Comparison of ENCODE assay signal across 1 cellular context in the genomic region with DNA sequence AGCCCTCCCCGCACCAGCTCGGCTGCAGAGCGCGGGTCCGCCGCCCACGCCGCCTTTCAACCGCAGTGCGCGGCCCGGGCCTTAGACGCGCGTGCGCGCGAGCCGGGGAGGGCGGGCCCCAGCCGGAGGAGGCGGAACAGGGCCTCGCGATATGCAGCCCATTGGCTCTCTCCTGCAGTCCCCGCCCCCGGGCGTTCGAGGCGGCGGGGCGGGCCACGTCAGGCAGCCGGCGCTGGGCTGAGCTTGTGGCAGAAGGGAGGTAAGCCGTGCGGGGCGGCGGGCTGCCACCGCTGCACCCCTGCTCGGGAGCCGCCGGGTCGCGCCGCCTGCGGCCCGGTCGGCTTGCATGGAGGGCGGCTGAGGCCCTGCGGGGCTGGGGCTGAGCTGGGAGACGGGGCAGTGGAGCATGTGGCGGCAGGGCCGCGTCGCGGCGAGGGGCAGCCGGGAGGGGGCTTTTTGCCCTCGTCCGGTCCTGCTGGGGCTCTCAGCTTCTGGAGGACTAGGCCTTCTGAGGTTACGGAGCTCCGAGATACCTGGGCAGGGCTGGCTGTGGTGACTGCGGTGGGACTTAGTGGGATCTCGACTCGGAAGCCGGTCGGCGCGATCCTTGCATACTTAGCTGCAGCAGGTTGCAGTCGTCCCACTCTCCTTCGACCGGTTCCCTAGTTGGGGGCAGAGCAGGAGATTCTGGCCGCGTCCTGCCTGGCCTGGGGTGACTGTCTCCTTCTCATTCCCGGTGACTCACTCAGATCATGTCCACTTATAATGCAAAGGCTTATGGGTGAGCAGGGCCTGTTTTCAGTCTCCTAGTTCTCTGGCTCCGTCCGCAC.
TF ChIP-seq lines count a peak whose summit lies in the region.

A gene with protein sequence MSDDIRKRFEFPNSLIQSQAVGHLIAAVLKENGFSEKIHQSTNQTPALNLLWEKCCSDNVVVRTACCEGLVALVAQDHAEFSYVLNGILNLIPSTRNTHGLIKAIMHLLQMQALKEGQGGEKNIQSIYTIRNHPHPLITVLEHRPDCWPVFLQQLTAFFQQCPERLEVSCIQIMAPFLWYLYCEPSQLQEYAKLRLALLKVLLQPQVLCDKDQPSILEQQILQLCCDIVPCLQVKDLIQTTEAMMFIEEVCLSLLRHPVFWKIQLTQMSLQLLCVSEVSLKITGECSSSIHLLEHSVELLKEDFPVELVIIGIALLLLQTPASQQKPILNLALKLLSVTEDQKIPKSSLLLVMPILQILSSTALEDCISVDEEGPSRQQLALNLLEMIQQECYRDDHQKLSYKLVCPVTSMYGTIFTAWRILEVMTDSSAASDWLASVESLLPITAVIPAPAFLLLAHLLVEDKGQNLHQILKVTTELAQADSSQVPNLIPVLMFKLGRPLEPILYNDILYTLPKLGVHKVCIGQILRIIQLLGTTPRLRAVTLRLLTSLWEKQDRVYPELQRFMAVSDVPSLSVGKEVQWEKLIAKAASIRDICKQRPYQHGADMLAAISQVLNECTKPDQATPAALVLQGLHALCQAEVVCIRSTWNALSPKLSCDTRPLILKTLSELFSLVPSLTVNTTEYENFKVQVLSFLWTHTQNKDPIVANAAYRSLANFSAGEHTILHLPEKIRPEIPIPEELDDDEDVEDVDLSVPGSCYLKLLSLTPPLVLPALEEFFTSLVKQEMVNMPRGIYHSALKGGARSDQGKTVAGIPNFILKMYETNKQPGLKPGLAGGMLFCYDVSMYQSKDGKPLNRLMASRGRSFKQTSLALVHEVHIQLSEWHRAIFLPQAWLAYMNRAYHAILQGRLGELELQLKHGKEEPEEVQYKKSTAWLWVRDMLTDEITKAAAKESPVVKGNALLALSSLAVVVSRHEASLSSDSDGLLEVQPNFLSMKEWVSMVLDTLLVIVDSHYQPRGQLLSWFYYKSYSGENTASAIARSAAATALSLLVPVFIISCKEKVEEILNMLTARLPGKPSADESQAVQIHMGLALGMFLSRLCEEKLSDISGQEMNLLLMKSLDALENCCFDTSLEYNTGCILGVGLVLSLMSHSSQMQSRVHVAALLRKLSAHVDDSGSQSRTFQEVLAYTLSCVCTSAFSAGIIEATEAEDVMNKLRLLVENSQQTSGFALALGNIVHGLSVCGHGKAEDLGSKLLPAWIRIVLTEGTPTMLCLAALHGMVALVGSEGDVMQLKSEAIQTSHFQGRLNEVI (N-terminal part only) (plus strand): TSS at position 225 of the 830 bp plus-strand sequence. CDS start 31,095 bp downstream, outside the sequence.

TF ChIP-seq in K562, 482 proteins besides CTCF, POLR2A, EP300 and RAD21 (continued from another document and continues in another):
- TF ChIP-seq ZFP1 (CRISPR knock-in tag; IDR thresholded peaks at IDR 0.05) = no peak
- TF ChIP-seq, protein P1, sequence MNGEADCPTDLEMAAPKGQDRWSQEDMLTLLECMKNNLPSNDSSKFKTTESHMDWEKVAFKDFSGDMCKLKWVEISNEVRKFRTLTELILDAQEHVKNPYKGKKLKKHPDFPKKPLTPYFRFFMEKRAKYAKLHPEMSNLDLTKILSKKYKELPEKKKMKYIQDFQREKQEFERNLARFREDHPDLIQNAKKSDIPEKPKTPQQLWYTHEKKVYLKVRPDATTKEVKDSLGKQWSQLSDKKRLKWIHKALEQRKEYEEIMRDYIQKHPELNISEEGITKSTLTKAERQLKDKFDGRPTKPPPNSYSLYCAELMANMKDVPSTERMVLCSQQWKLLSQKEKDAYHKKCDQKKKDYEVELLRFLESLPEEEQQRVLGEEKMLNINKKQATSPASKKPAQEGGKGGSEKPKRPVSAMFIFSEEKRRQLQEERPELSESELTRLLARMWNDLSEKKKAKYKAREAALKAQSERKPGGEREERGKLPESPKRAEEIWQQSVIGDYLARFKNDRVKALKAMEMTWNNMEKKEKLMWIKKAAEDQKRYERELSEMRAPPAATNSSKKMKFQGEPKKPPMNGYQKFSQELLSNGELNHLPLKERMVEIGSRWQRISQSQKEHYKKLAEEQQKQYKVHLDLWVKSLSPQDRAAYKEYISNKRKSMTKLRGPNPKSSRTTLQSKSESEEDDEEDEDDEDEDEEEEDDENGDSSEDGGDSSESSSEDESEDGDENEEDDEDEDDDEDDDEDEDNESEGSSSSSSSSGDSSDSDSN (IDR thresholded peaks at IDR 0.05; ENCODE audit: borderline replicate concordance in 1 of 2, low read depth in 2 of 2, low read length in 2 of 2) = 0 out of 4 replicates have a peak, but pooled peaks of 1 of the 2 experiments have one; percentile 56
- TF ChIP-seq NFRKB (IDR thresholded peaks at IDR 0.05; ENCODE audit: low read depth) = no peak
- no peak for TF ChIP-seq SMAD1 (IDR thresholded peaks at IDR 0.05; ENCODE audit: low read depth, low read length, partially characterized antibody)
- TF ChIP-seq ZEB2 (IDR thresholded peaks at IDR 0.05) = no peak
- TF ChIP-seq, protein P2, sequence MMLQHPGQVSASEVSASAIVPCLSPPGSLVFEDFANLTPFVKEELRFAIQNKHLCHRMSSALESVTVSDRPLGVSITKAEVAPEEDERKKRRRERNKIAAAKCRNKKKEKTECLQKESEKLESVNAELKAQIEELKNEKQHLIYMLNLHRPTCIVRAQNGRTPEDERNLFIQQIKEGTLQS (IDR thresholded peaks at IDR 0.05) = peak; percentile 66
- TF ChIP-seq, protein P2 (CRISPR knock-in tag; conservative IDR thresholded peaks at IDR 0.05) = no peak
- TF ChIP-seq POLR2G (IDR thresholded peaks at IDR 0.05; ENCODE audit: low read depth, low read length) = peak; percentile 99
- TF ChIP-seq ZBTB7A (IDR thresholded peaks at IDR 0.05; ENCODE audit: borderline replicate concordance, control insufficient read depth, low read depth, low read length) = peak; percentile 30; the same call in 1 of the 2 replicates
- peak; percentile 65 for TF ChIP-seq RBM25 (IDR thresholded peaks at IDR 0.05; ENCODE audit: low read depth, low read length, severe bottlenecking)
- TF ChIP-seq, protein P3, sequence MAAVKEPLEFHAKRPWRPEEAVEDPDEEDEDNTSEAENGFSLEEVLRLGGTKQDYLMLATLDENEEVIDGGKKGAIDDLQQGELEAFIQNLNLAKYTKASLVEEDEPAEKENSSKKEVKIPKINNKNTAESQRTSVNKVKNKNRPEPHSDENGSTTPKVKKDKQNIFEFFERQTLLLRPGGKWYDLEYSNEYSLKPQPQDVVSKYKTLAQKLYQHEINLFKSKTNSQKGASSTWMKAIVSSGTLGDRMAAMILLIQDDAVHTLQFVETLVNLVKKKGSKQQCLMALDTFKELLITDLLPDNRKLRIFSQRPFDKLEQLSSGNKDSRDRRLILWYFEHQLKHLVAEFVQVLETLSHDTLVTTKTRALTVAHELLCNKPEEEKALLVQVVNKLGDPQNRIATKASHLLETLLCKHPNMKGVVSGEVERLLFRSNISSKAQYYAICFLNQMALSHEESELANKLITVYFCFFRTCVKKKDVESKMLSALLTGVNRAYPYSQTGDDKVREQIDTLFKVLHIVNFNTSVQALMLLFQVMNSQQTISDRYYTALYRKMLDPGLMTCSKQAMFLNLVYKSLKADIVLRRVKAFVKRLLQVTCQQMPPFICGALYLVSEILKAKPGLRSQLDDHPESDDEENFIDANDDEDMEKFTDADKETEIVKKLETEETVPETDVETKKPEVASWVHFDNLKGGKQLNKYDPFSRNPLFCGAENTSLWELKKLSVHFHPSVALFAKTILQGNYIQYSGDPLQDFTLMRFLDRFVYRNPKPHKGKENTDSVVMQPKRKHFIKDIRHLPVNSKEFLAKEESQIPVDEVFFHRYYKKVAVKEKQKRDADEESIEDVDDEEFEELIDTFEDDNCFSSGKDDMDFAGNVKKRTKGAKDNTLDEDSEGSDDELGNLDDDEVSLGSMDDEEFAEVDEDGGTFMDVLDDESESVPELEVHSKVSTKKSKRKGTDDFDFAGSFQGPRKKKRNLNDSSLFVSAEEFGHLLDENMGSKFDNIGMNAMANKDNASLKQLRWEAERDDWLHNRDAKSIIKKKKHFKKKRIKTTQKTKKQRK (IDR thresholded peaks at IDR 0.05; ENCODE audit: borderline replicate concordance, low read depth, low read length) = no peak
- TF ChIP-seq ZNF507 (tag; conservative IDR thresholded peaks at IDR 0.05) = no peak
- TF ChIP-seq ZNF316 (IDR thresholded peaks at IDR 0.05) = no peak
- TF ChIP-seq, protein P4, sequence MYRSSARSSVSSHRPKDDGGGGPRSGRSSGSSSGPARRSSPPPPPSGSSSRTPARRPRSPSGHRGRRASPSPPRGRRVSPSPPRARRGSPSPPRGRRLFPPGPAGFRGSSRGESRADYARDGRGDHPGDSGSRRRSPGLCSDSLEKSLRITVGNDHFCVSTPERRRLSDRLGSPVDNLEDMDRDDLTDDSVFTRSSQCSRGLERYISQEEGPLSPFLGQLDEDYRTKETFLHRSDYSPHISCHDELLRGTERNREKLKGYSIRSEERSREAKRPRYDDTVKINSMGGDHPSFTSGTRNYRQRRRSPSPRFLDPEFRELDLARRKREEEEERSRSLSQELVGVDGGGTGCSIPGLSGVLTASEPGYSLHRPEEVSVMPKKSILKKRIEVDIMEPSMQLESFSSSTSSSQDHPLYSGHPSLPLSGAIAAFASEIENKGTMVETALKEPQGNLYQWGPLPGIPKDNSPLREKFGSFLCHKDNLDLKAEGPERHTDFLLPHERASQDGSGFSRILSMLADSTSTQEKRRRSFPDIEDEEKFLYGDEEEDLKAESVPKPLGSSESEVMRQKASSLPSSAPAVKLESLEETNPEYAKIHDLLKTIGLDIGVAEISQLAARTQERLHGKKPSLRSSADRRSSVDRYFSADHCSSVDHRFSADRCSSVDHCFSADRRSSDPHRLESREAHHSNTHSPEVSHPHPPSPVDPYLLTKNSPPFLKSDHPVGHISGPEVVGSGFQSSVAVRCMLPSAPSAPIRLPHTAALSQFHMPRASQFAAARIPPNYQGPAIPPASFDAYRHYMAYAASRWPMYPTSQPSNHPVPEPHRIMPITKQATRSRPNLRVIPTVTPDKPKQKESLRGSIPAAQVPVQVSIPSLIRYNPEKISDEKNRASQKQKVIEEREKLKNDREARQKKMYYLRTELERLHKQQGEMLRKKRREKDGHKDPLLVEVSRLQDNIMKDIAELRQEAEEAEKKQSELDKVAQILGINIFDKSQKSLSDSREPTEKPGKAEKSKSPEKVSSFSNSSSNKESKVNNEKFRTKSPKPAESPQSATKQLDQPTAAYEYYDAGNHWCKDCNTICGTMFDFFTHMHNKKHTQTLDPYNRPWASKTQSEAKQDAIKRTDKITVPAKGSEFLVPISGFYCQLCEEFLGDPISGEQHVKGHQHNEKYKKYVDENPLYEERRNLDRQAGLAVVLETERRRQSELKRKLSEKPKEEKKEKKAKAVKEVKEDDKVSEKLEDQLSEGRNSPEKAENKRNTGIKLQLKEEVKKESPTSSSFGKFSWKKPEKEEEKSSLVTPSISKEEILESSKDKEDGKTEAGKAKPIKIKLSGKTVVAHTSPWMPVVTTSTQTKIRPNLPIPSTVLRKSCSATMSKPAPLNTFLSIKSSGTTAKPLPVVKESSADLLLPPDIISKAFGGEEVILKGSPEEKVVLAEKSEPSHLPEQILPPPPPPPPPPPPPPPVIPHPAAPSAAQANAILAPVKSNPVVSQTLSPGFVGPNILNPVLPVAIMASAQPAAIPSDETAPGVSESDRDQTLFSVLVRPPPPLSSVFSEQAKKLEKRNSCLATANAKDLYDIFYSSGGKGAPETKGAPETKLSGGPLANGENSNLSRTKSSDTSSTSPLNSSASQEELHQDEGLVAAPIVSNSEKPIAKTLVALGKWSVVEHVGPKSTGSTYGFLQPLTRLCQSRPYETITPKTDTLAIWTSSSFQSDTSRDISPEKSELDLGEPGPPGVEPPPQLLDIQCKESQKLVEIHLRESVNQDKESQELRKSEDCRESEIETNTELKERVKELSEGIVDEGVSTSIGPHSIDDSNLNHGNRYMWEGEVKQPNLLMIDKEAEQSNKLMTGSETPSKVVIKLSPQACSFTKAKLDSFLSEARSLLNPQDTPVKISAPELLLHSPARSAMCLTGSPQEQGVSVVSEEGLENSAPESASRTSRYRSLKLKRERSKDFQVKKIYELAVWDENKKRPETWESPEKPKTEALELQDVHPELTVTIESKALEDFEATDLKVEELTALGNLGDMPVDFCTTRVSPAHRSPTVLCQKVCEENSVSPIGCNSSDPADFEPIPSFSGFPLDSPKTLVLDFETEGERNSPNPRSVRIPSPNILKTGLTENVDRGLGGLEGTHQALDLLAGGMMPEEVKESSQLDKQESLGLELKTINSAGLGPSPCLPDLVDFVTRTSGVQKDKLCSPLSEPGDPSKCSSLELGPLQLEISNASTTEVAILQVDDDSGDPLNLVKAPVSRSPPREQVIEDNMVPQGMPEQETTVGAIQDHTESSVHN (IDR thresholded peaks at IDR 0.05; ENCODE audit: borderline replicate concordance in 1 of 2, low read depth in 1 of 2) = no peak
- TF ChIP-seq ZNF24 (IDR thresholded peaks at IDR 0.05) = no peak
- TF ChIP-seq SRSF3 (IDR thresholded peaks at IDR 0.05; ENCODE audit: insufficient read depth, low read length) = no peak
- TF ChIP-seq NFE2L1 (tag; IDR thresholded peaks at IDR 0.05; ENCODE audit: borderline replicate concordance, low read depth) = no peak
- TF ChIP-seq KLF13 (tag; IDR thresholded peaks at IDR 0.05; ENCODE audit: borderline replicate concordance, low read depth) = no peak
- no peak for TF ChIP-seq BRD9 (IDR thresholded peaks at IDR 0.05; ENCODE audit: low read depth, partially characterized antibody)
- no peak for TF ChIP-seq SREBF1 (IDR thresholded peaks at IDR 0.05; ENCODE audit: borderline replicate concordance, low read depth, low read length)
- TF ChIP-seq FUS (optimal IDR thresholded peaks at IDR 0.05; ENCODE audit: low read depth, low read length) = peak; percentile 64
- no peak for TF ChIP-seq RBM34 (IDR thresholded peaks at IDR 0.05; ENCODE audit: borderline replicate concordance, insufficient read depth, low read length)
- no peak for TF ChIP-seq CEBPG (CRISPR knock-in tag; IDR thresholded peaks at IDR 0.05)
- TF ChIP-seq CEBPG (tag; conservative IDR thresholded peaks at IDR 0.05 in 1 of 2, IDR thresholded peaks at IDR 0.05 in 1 of 2) = no peak
- TF ChIP-seq THRAP3 (IDR thresholded peaks at IDR 0.05; ENCODE audit: borderline replicate concordance) = no peak
- TF ChIP-seq FOXJ3 (CRISPR knock-in tag; IDR thresholded peaks at IDR 0.05) = no peak
- TF ChIP-seq EZH2 (IDR thresholded peaks at IDR 0.05; ENCODE audit: borderline replicate concordance, low read depth, low read length) = no peak
- TF ChIP-seq HNRNPL (IDR thresholded peaks at IDR 0.05; ENCODE audit: low read depth, low read length) = peak; percentile 66; the same call in 1 of the 2 replicates
- TF ChIP-seq, protein P5, sequence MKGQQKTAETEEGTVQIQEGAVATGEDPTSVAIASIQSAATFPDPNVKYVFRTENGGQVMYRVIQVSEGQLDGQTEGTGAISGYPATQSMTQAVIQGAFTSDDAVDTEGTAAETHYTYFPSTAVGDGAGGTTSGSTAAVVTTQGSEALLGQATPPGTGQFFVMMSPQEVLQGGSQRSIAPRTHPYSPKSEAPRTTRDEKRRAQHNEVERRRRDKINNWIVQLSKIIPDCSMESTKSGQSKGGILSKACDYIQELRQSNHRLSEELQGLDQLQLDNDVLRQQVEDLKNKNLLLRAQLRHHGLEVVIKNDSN (CRISPR knock-in tag; IDR thresholded peaks at IDR 0.05) = no peak
- peak; percentile 80 for TF ChIP-seq CHD2 (IDR thresholded peaks at IDR 0.05; ENCODE audit: low read depth, low read length)
- no peak for TF ChIP-seq HDAC3 (IDR thresholded peaks at IDR 0.05; ENCODE audit: borderline replicate concordance, partially characterized antibody)
- no peak for TF ChIP-seq ZZZ3 (IDR thresholded peaks at IDR 0.05)
- no peak for TF ChIP-seq GATA2 (CRISPR knock-in tag; IDR thresholded peaks at IDR 0.05)
